In the genomic region with DNA sequence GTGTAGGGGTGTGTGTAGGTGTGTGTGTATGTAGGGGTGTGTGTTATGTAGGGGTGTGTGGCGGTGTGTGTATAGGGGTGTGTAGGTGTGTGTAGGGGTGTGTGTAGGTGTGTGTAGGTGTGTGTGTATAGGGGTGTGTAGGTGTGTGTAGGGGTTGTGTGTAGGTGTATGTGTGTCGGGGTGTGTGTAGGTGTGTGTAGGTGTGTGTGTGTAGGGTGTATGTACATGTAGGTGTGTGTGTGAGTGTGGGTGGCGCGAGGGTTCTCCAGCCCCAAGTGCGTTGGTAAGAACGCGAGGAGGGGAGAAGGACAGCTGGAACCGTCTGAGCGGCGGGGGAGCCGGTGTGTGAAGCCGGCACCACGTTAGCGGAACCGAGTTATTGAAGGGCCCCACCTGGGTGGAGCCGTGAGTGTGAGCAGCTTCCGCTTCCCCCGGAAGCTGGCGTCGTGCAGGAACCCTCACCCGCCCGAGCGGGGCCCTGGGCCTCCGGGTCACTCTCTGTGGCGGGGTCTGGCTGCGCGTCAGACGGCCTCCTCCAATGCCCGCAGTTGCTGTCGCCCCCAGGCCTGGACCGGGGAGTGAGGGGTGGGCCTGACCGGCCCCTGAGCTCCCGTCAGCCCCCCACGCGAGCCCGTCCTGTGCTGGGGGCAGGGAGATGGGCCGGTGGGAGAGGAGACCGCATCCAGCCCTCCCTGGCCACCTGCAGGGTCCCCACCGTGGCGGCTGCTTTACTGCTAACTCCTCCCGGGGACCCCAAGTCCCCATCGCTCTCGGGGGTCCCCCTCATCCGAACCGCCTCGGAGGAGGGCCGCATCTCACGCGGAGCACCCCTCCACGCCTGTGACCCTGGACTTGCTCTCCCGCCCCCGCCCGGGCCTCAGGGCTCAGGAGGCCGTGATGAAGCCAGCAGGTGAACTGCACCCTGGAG, we compare ENCODE assay signal across 19 cellular contexts. TPM values are rescaled to one million over a fixed set of nuclear protein-coding genes. Genes with fewer than 3 reads are reported as not detected.
DNase-seq lines count a peak whose midpoint lies in the region; ATAC-seq, FAIRE-seq and TF ChIP-seq lines count a peak whose summit lies in the region.
"Had no signal": no experiment of that assay in that cellular context is flagged by ENCODE, and none has a peak within 500 bp of the region (broad histone marks: within the 10 kb centered on the region; RNA-seq: fewer than 3 reads in every experiment).

No MANE protein-coding gene starts in this region.

- H3K9me3 ChIP-seq in NT2/D1 (ENCODE audit: insufficient read depth, low read length) (peaks cover 7% of the 10 kb centered on the region; the same call in 1 of the 2 replicates), pancreas (no peaks in the 10 kb centered on the region)
- H3K9me3 ChIP-seq: suprapubic skin had no signal

- no peaks in the 10 kb centered on the region for H3K4me1 Mint-ChIP-seq in activated naive CD4-positive, alpha-beta T cell treated with anti-CD3 and anti-CD28 coated beads for 36 hours (ENCODE audit: low read depth)
- no peaks in the 10 kb centered on the region for H3K4me1 Mint-ChIP-seq in stimulated activated naive CD8-positive, alpha-beta T cell treated with anti-CD3 and anti-CD28 coated beads, Interleukin-15, amount 100 ng/mL, for 72 hours

- WGBS in pancreas, 2 donors = 86 to 89% methylated on average over 48 to 54 of the region's 54 CpGs

- no peak overlapping the region for H3K27ac Mint-ChIP-seq in activated naive CD4-positive, alpha-beta T cell treated with anti-CD3 and anti-CD28 coated beads for 36 hours
- peak overlapping the region in 1 of 2 donors; percentile 80 for H3K27ac Mint-ChIP-seq in stimulated activated naive CD8-positive, alpha-beta T cell treated with anti-CD3 and anti-CD28 coated beads, Interleukin-15, amount 100 ng/mL, for 72 hours

- H3K27me3 ChIP-seq in NT2/D1 (ENCODE audit: insufficient read depth, insufficient read length) (no peaks in the 10 kb centered on the region), pancreas (no peaks in the 10 kb centered on the region)

- H3K9ac ChIP-seq in NT2/D1 (ENCODE audit: insufficient read length, low read depth) = peak overlapping the region; percentile 1

- peak overlapping the region; percentile 6 for H3K4me3 Mint-ChIP-seq in activated naive CD4-positive, alpha-beta T cell treated with anti-CD3 and anti-CD28 coated beads for 36 hours
- H3K4me3 Mint-ChIP-seq in stimulated activated naive CD8-positive, alpha-beta T cell treated with anti-CD3 and anti-CD28 coated beads, Interleukin-15, amount 100 ng/mL, for 72 hours = peak overlapping the region in 1 of 2 donors; percentile 35
- H3K4me3 Mint-ChIP-seq: H9 had no signal

- H3K4me1 ChIP-seq in NT2/D1 (ENCODE audit: insufficient read depth, insufficient read length) = peaks cover 7% of the 10 kb centered on the region
- no peaks in the 10 kb centered on the region for H3K4me1 ChIP-seq in pancreas
- H3K4me1 ChIP-seq: suprapubic skin had no signal

- H3K36me3 ChIP-seq in NT2/D1 (ENCODE audit: insufficient read depth, insufficient read length, low read length) = no peaks in the 10 kb centered on the region
- no peaks in the 10 kb centered on the region for H3K36me3 ChIP-seq in pancreas
- H3K36me3 ChIP-seq: suprapubic skin had no signal

- H3K4me3 ChIP-seq in NT2/D1 (ENCODE audit: insufficient read length, low read depth) = no peak overlapping the region
- H3K4me3 ChIP-seq in pancreas = no peak overlapping the region
- H3K4me3 ChIP-seq: suprapubic skin had no signal

- peak; percentile 66 for ATAC-seq in stimulated activated naive CD8-positive, alpha-beta T cell treated with anti-CD3 and anti-CD28 coated beads, Interleukin-15, amount 100 ng/mL, for 72 hours
- ATAC-seq in pancreas (no peak), HG03354 (IDR thresholded peaks at IDR 0.05; ENCODE audit: poor library complexity, severe bottlenecking, unreplicated experiment) (no peak)

- no peaks in the 10 kb centered on the region for H3K9me3 Mint-ChIP-seq in activated naive CD4-positive, alpha-beta T cell treated with anti-CD3 and anti-CD28 coated beads for 36 hours
- H3K9me3 Mint-ChIP-seq in stimulated activated naive CD8-positive, alpha-beta T cell treated with anti-CD3 and anti-CD28 coated beads, Interleukin-15, amount 100 ng/mL, for 72 hours = peaks cover 4 to 18% of the 10 kb centered on the region in 2 donors

- FAIRE-seq in pancreas (lab: Jason Lieb, UNC) = no peak
- FAIRE-seq: frontal cortex, G401.6, GM19239 had no signal

- no peaks in the 10 kb centered on the region for H3K27me3 Mint-ChIP-seq in activated naive CD4-positive, alpha-beta T cell treated with anti-CD3 and anti-CD28 coated beads for 36 hours (ENCODE audit: low read depth)
- H3K27me3 Mint-ChIP-seq in stimulated activated naive CD8-positive, alpha-beta T cell treated with anti-CD3 and anti-CD28 coated beads, Interleukin-15, amount 100 ng/mL, for 72 hours = peaks cover 10% of the 10 kb centered on the region

- intact Hi-C loops in activated naive CD4-positive, alpha-beta T cell treated with anti-CD3 and anti-CD28 coated beads for 36 hours (cut with micrococcal nuclease) = no loop called here
- intact Hi-C loops in pancreas (cut with DNase I) = no loop called here

- H3K27ac ChIP-seq in pancreas = no peak overlapping the region
- H3K27ac ChIP-seq: C4-2B, suprapubic skin had no signal

- H3K36me3 Mint-ChIP-seq in activated naive CD4-positive, alpha-beta T cell treated with anti-CD3 and anti-CD28 coated beads for 36 hours (ENCODE audit: low read depth) = no peaks in the 10 kb centered on the region

- DNase-seq in activated naive CD4-positive, alpha-beta T cell treated with anti-CD3 and anti-CD28 coated beads for 36 hours = no peak
- no peak for DNase-seq in activated naive CD4-positive, alpha-beta T cell (lab: John Stamatoyannopoulos, UW)
- DNase-seq in NT2/D1 (ENCODE audit: low read depth, low spot score) = no peak
- peak; percentile 40 for DNase-seq in islet precursor cell
- peak in 1 of 2 donors; percentile 15 for DNase-seq in stimulated activated naive CD8-positive, alpha-beta T cell treated with anti-CD3 and anti-CD28 coated beads, Interleukin-15, amount 100 ng/mL, for 72 hours
- no peak for DNase-seq in pancreas
- no peak for DNase-seq in NCI-H446 treated with DMSO at 0.1 percent for 48 hours (lab: John Stamatoyannopoulos, UW)
- DNase-seq: activated CD4-positive, alpha-beta T cell treated with anti-CD3 and anti-CD28 coated beads for 1 hour; dermis blood vessel endothelial cell; H9; kidney glomerular epithelial cell; NCI-H1694 treated with DMSO at 0.1 percent for 48 hours; RPMI8226 had no signal

- TF ChIP-seq CTCF in pancreas (IDR thresholded peaks at IDR 0.05) = no peak

- CTCF ChIA-PET in activated naive CD4-positive, alpha-beta T cell treated with anti-CD3 and anti-CD28 coated beads for 36 hours (lab: Charles Lee) = no interaction called here

RNA-seq across cellular contexts. Expression of gene PSMG3, which starts 49.6 kb away (rescaled TPM):
- 10 to 100 TPM; 29.8 to 33.9 TPM for total RNA-seq in activated naive CD4-positive, alpha-beta T cell treated with anti-CD3 and anti-CD28 coated beads for 36 hours
- total RNA-seq in pancreas = 10 to 100 TPM in 4 of 6 donors, 1 to 10 TPM in 2; 6.7 to 12.0 (median 11.0) TPM
- polyA plus RNA-seq in pancreas = 10 to 100 TPM; 45.6 to 46.1 TPM

RNA-seq across cellular contexts. Expression of gene ELFN1, which starts 50.7 kb away (rescaled TPM):
- not detected for total RNA-seq in activated naive CD4-positive, alpha-beta T cell treated with anti-CD3 and anti-CD28 coated beads for 36 hours
- under 1 TPM; 0.20 to 0.94 (median 0.73) TPM for total RNA-seq in pancreas
- under 1 TPM; 0.53 to 0.82 TPM for polyA plus RNA-seq in pancreas
